ENCODE assay signal across 13 cellular contexts in the genomic region with DNA sequence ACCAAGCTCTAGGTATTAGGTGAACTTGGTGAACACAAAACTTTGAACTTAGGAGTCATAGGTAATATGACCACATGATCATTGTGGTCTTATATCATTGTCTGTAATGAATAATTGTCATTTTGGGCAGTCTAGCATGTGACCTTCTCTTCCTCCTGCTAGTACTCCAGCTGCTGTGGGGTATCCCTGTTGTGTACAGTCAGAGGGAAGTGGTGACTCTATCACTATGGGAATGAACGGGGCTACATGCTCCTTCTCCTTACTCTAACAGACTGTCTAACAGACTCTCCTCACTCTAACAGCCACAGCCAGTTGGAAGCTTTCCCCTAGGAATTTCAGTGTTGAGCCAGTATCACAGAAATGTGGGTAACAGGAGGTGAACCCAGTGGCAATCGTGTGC.
A peak's percentile ranks its signal among the peaks of the same experiment; 100 is the strongest.
DNase-seq lines count a peak whose midpoint lies in the region; ATAC-seq, FAIRE-seq and TF ChIP-seq lines count a peak whose summit lies in the region.
"Had no signal": no experiment of that assay in that cellular context is flagged by ENCODE, and none has a peak within 500 bp of the region (broad histone marks: within the 10 kb centered on the region; RNA-seq: fewer than 3 reads in every experiment).

No MANE protein-coding gene starts in this region.

- ATAC-seq in HG02798 (IDR thresholded peaks at IDR 0.05; ENCODE audit: poor library complexity, unreplicated experiment) (peak; percentile 15), pancreas (peak in 3 of 4 donors; percentile 47 to 65 (median 64)), HG03097 (IDR thresholded peaks at IDR 0.05; ENCODE audit: low FRiP score, unreplicated experiment) (no peak), HG02759 (IDR thresholded peaks at IDR 0.05; ENCODE audit: unreplicated experiment) (no peak)

- peak overlapping the region; percentile 39 for H3K27ac ChIP-seq in duodenal mucosa (ENCODE audit: low read depth, low read length)
- peak overlapping the region in 2 of 4 donors; percentile 27 to 39 for H3K27ac ChIP-seq in pancreas
- H3K27ac ChIP-seq: tibial nerve had no signal

- peaks cover 19% of the 10 kb centered on the region for H3K27me3 Mint-ChIP-seq in progenitor cell of endocrine pancreas

- peak overlapping the region in 1 of 2 donors; percentile 5 for H3K9ac ChIP-seq in duodenal mucosa (ENCODE audit: low read depth in 1 of 2, low read length in 2 of 2)

- H3K27me3 ChIP-seq in duodenal mucosa (ENCODE audit: control insufficient read depth in 1 of 2, insufficient read depth in 2 of 2, low read length in 2 of 2) (no peaks in the 10 kb centered on the region), pancreas (no peaks in the 10 kb centered on the region)
- H3K27me3 ChIP-seq: tibial nerve had no signal

- peaks cover 26% of the 10 kb centered on the region for H3K4me1 Mint-ChIP-seq in progenitor cell of endocrine pancreas (ENCODE audit: low read depth)

- intact Hi-C loops in pancreas (cut with DNase I): loop anchor here in 1 of 3 donors (10.0 kb wide), 1 partner anchor 149 kb away; no protein-coding TSS in a partner anchor

- no peak for FAIRE-seq in pancreas (lab: Jason Lieb, UNC)

- no peak overlapping the region for H3K4me3 Mint-ChIP-seq in progenitor cell of endocrine pancreas (ENCODE audit: low read depth)
- H3K4me3 Mint-ChIP-seq: H9 had no signal

- H3K4me3 ChIP-seq in duodenal mucosa (ENCODE audit: low read depth in 1 of 2, low read length in 2 of 2): peak overlapping the region; percentile 37
- peak overlapping the region in 1 of 4 donors; percentile 5 for H3K4me3 ChIP-seq in pancreas
- H3K4me3 ChIP-seq: tibial nerve had no signal

- no peaks in the 10 kb centered on the region for H3K9me3 Mint-ChIP-seq in progenitor cell of endocrine pancreas (ENCODE audit: low read depth)
- H3K9me3 Mint-ChIP-seq: H9 had no signal

- peak; percentile 16 for DNase-seq in ELR (ENCODE audit: low read depth)
- no peak for DNase-seq in pancreas
- no peak for DNase-seq in C1 segment of cervical spinal cord (lab: John Stamatoyannopoulos, UW)
- no peak for DNase-seq in progenitor cell of endocrine pancreas (ENCODE audit: low spot score, unreplicated experiment)
- DNase-seq: activated gamma-delta T cell, DND-41, H9, NCI-H345 had no signal

- H3K4me1 ChIP-seq in duodenal mucosa (ENCODE audit: control insufficient read depth in 1 of 2, insufficient read depth in 2 of 2, low read length in 2 of 2) (peaks cover 13 to 23% of the 10 kb centered on the region in 2 donors), pancreas (peaks cover 0 to 20% (median 17%) of the 10 kb centered on the region in 3 donors)
- H3K4me1 ChIP-seq: tibial nerve had no signal

- 40 to 64% methylated on average over 2 of the region's 2 CpGs for WGBS in pancreas, 2 donors

- TF ChIP-seq CTCF in pancreas (IDR thresholded peaks at IDR 0.05): no peak
- no peak for TF ChIP-seq CTCF in progenitor cell of endocrine pancreas (IDR thresholded peaks at IDR 0.05; ENCODE audit: unreplicated experiment)

- H3K36me3 ChIP-seq in duodenal mucosa (ENCODE audit: control insufficient read depth in 1 of 2, insufficient read depth in 2 of 2, low read length in 2 of 2) (no peaks in the 10 kb centered on the region), pancreas (no peaks in the 10 kb centered on the region)
- H3K36me3 ChIP-seq: tibial nerve had no signal

- H3K9me3 ChIP-seq in duodenal mucosa (ENCODE audit: control insufficient read depth in 1 of 2, low read length in 2 of 2): no peaks in the 10 kb centered on the region
- H3K9me3 ChIP-seq in pancreas: no peaks in the 10 kb centered on the region
- H3K9me3 ChIP-seq: tibial nerve had no signal

- H3K36me3 Mint-ChIP-seq in progenitor cell of endocrine pancreas (ENCODE audit: insufficient read depth): no peaks in the 10 kb centered on the region

- no peak overlapping the region for H3K27ac Mint-ChIP-seq in progenitor cell of endocrine pancreas
- H3K27ac Mint-ChIP-seq: H9 had no signal

Comparison
In these comparisons a context has a peak if more than half of its experiments do, and no peak if none do; other contexts are left out.
1. ATAC-seq: peak in HG02798 (single experiment) and pancreas (3 of 4); none in HG03097 (single experiment) and HG02759 (single experiment).